In genomic region chr3:61345020-61345419, GRCh38 we compare ENCODE assay signal across 2 cellular contexts.
TF ChIP-seq lines count a peak whose summit lies in the region.

No MANE protein-coding gene starts in this region.

TF ChIP-seq in WTC11, 78 proteins besides CTCF, POLR2A, EP300 and RAD21 (continued from another document):
- TF ChIP-seq PRDM15 (CRISPR knock-in tag; IDR thresholded peaks at IDR 0.05), result no peak
- no peak for TF ChIP-seq ZSCAN18 (CRISPR knock-in tag; IDR thresholded peaks at IDR 0.05)
- TF ChIP-seq E2F1 (CRISPR knock-in tag; IDR thresholded peaks at IDR 0.05), result no peak
- TF ChIP-seq, protein P1, sequence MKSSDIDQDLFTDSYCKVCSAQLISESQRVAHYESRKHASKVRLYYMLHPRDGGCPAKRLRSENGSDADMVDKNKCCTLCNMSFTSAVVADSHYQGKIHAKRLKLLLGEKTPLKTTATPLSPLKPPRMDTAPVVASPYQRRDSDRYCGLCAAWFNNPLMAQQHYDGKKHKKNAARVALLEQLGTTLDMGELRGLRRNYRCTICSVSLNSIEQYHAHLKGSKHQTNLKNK (CRISPR knock-in tag; IDR thresholded peaks at IDR 0.05), result no peak
- TF ChIP-seq, protein P2, sequence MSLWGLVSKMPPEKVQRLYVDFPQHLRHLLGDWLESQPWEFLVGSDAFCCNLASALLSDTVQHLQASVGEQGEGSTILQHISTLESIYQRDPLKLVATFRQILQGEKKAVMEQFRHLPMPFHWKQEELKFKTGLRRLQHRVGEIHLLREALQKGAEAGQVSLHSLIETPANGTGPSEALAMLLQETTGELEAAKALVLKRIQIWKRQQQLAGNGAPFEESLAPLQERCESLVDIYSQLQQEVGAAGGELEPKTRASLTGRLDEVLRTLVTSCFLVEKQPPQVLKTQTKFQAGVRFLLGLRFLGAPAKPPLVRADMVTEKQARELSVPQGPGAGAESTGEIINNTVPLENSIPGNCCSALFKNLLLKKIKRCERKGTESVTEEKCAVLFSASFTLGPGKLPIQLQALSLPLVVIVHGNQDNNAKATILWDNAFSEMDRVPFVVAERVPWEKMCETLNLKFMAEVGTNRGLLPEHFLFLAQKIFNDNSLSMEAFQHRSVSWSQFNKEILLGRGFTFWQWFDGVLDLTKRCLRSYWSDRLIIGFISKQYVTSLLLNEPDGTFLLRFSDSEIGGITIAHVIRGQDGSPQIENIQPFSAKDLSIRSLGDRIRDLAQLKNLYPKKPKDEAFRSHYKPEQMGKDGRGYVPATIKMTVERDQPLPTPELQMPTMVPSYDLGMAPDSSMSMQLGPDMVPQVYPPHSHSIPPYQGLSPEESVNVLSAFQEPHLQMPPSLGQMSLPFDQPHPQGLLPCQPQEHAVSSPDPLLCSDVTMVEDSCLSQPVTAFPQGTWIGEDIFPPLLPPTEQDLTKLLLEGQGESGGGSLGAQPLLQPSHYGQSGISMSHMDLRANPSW (CRISPR knock-in tag; conservative IDR thresholded peaks at IDR 0.05; ENCODE audit: low read depth), result no peak
- TF ChIP-seq MLX (CRISPR knock-in tag; IDR thresholded peaks at IDR 0.05), result no peak
- TF ChIP-seq SMAD4 (CRISPR knock-in tag; IDR thresholded peaks at IDR 0.05), result no peak
- TF ChIP-seq GRHL2 (CRISPR knock-in tag; IDR thresholded peaks at IDR 0.05; ENCODE audit: insufficient replicate concordance, severe bottlenecking), result no peak
- TF ChIP-seq ZNF138 (CRISPR knock-in tag; conservative IDR thresholded peaks at IDR 0.05), result no peak
- TF ChIP-seq ATF1 (CRISPR knock-in tag; IDR thresholded peaks at IDR 0.05), result no peak

TF ChIP-seq in SK-N-SH, 30 proteins besides CTCF, POLR2A, EP300 and RAD21 (continued from another document):
- TF ChIP-seq, protein P3, sequence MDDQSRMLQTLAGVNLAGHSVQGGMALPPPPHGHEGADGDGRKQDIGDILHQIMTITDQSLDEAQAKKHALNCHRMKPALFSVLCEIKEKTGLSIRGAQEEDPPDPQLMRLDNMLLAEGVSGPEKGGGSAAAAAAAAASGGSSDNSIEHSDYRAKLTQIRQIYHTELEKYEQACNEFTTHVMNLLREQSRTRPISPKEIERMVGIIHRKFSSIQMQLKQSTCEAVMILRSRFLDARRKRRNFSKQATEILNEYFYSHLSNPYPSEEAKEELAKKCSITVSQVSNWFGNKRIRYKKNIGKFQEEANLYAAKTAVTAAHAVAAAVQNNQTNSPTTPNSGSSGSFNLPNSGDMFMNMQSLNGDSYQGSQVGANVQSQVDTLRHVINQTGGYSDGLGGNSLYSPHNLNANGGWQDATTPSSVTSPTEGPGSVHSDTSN (IDR thresholded peaks at IDR 0.05), result no peak
- TF ChIP-seq IRF3 (IDR thresholded peaks at IDR 0.05; ENCODE audit: low read depth, low read length), result no peak
- TF ChIP-seq, protein P4, sequence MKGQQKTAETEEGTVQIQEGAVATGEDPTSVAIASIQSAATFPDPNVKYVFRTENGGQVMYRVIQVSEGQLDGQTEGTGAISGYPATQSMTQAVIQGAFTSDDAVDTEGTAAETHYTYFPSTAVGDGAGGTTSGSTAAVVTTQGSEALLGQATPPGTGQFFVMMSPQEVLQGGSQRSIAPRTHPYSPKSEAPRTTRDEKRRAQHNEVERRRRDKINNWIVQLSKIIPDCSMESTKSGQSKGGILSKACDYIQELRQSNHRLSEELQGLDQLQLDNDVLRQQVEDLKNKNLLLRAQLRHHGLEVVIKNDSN (IDR thresholded peaks at IDR 0.05; ENCODE audit: borderline replicate concordance, low read depth), result no peak
- no peak for TF ChIP-seq NRF1 (IDR thresholded peaks at IDR 0.05; ENCODE audit: low read depth, low read length)
- TF ChIP-seq YY1 (IDR thresholded peaks at IDR 0.05; ENCODE audit: low read depth), result no peak
- no peak for TF ChIP-seq RXRA (IDR thresholded peaks at IDR 0.05; ENCODE audit: borderline replicate concordance, low read depth)
